ENCODE assay signal across 8 cellular contexts in genomic region chr1:11098931-11099309, GRCh38. TPM values are rescaled to one million over a fixed set of nuclear protein-coding genes. Genes with fewer than 3 reads are reported as not detected.
DNase-seq lines count a peak whose midpoint lies in the region; ATAC-seq and TF ChIP-seq lines count a peak whose summit lies in the region.

No MANE protein-coding gene starts in this region.

- no peaks in the 10 kb centered on the region for H3K9me3 ChIP-seq in Caco-2
- H3K9me3 ChIP-seq in NT2/D1 (ENCODE audit: insufficient read depth, low read length) = no peaks in the 10 kb centered on the region

- no peaks in the 10 kb centered on the region for H3K27me3 Mint-ChIP-seq in Caco-2 (ENCODE audit: insufficient read depth, unreplicated experiment)
- H3K27me3 Mint-ChIP-seq in endothelial cell (ENCODE audit: unreplicated experiment) = peaks cover 5% of the 10 kb centered on the region
- no peaks in the 10 kb centered on the region for H3K27me3 Mint-ChIP-seq in osteocyte (ENCODE audit: unreplicated experiment)

- H3K4me3 ChIP-seq in Caco-2 (ENCODE audit: low read depth, low read length) (peak overlapping the region; percentile 85), NT2/D1 (ENCODE audit: insufficient read length, low read depth) (peak overlapping the region; percentile 83)

- H3K4me1 ChIP-seq in Caco-2 (no peaks in the 10 kb centered on the region; the same call in 1 of the 2 replicates), NT2/D1 (ENCODE audit: insufficient read depth, insufficient read length) (no peaks in the 10 kb centered on the region)

- H3K4me3 Mint-ChIP-seq in Caco-2 (ENCODE audit: unreplicated experiment) = peak overlapping the region; percentile 98
- peak overlapping the region; percentile 99 for H3K4me3 Mint-ChIP-seq in endothelial cell (ENCODE audit: unreplicated experiment)
- peak overlapping the region; percentile 92 for H3K4me3 Mint-ChIP-seq in osteocyte (ENCODE audit: unreplicated experiment)

- BruUV-seq in Caco-2 (replicated peaks; lab: Mats Ljungman, UMichigan) = TSS peak; percentile 66

- ATAC-seq in HG03039 (IDR thresholded peaks at IDR 0.05; ENCODE audit: unreplicated experiment) = no peak

- DNase-seq in Caco-2 = no peak
- no peak for DNase-seq in NT2/D1 (ENCODE audit: low read depth, low spot score)
- no peak for DNase-seq in endothelial cell (ENCODE audit: low spot score)
- no peak for DNase-seq in osteocyte (ENCODE audit: extremely low spot score, unreplicated experiment)
- no peak for DNase-seq in NCI-H510A (lab: John Stamatoyannopoulos, UW)
- no peak for DNase-seq in stimulated activated CD4-positive, alpha-beta T cell treated with anti-CD3 and anti-CD28 coated beads, Interleukin-12 subunit alpha, Interleukin-12 subunit beta, amount 100 ng/mL, for 4 hours
- DNase-seq in amygdala (lab: John Stamatoyannopoulos, UW) = no peak

- TF ChIP-seq CTCF in Caco-2 (IDR thresholded peaks at IDR 0.05; ENCODE audit: insufficient read depth in 1 of 2, low read depth in 1 of 2, low read length in 1 of 2, severe bottlenecking in 1 of 2, unreplicated experiment in 1 of 2) (no peak), endothelial cell (IDR thresholded peaks at IDR 0.05; ENCODE audit: unreplicated experiment) (no peak), osteocyte (IDR thresholded peaks at IDR 0.05) (no peak)

- CTCF ChIA-PET in Caco-2 (lab: Charles Lee) = interaction anchor here (0.6 to 1.2 kb wide), 3 partner anchors 35 to 62 kb away, joined by 3 to 5 read pairs (median 3); no protein-coding TSS in a partner anchor

- H3K27ac Mint-ChIP-seq in Caco-2 (ENCODE audit: unreplicated experiment) (peak overlapping the region; percentile 93), endothelial cell (ENCODE audit: unreplicated experiment) (peak overlapping the region; percentile 91), osteocyte (ENCODE audit: unreplicated experiment) (peak overlapping the region; percentile 78)

- POLR2A ChIA-PET in Caco-2 (lab: Charles Lee) = interaction anchor here (0.6 to 1.7 kb wide), 3 partner anchors 11 to 42 kb away, joined by 3 to 5 read pairs (median 4); partner anchors contain the start of gene SRM

- H3K9me3 Mint-ChIP-seq in Caco-2 (ENCODE audit: unreplicated experiment) = no peaks in the 10 kb centered on the region
- no peaks in the 10 kb centered on the region for H3K9me3 Mint-ChIP-seq in endothelial cell (ENCODE audit: unreplicated experiment)
- H3K9me3 Mint-ChIP-seq in osteocyte (ENCODE audit: unreplicated experiment) = no peaks in the 10 kb centered on the region

- H3K4me1 Mint-ChIP-seq in Caco-2 (ENCODE audit: low read depth, unreplicated experiment) = no peaks in the 10 kb centered on the region
- H3K4me1 Mint-ChIP-seq in endothelial cell (ENCODE audit: unreplicated experiment) = peaks cover 15% of the 10 kb centered on the region
- peaks cover 10% of the 10 kb centered on the region for H3K4me1 Mint-ChIP-seq in osteocyte (ENCODE audit: unreplicated experiment)

- peaks cover 53% of the 10 kb centered on the region for H3K36me3 Mint-ChIP-seq in Caco-2 (ENCODE audit: insufficient read depth, unreplicated experiment)
- H3K36me3 Mint-ChIP-seq in endothelial cell (ENCODE audit: low read depth, unreplicated experiment) = peaks cover 10% of the 10 kb centered on the region
- H3K36me3 Mint-ChIP-seq in osteocyte (ENCODE audit: unreplicated experiment) = peaks cover 8% of the 10 kb centered on the region

- intact Hi-C loops in Caco-2 (cut with micrococcal nuclease; ENCODE audit: unreplicated experiment) = no loop called here

- no peaks in the 10 kb centered on the region; the same call in 1 of the 2 replicates for H3K36me3 ChIP-seq in Caco-2 (ENCODE audit: control insufficient read depth, insufficient read depth, low read length)
- peaks cover 45% of the 10 kb centered on the region for H3K36me3 ChIP-seq in NT2/D1 (ENCODE audit: insufficient read depth, insufficient read length, low read length)

- H3K27me3 ChIP-seq in Caco-2 (replicated peaks; ENCODE audit: control insufficient read depth, insufficient read depth, low read length) (no peaks in the 10 kb centered on the region), NT2/D1 (ENCODE audit: insufficient read depth, insufficient read length) (no peaks in the 10 kb centered on the region)

- peak overlapping the region; percentile 98 for H3K9ac ChIP-seq in NT2/D1 (ENCODE audit: insufficient read length, low read depth)

RNA-seq across cellular contexts. Expression of gene EXOSC10, which starts 0.7 kb away (rescaled TPM):
- total RNA-seq in Caco-2 (2022) (80.8 and 83.7 TPM in 2 replicates), endothelial cell (ENCODE audit: unreplicated experiment) (80.6 TPM), osteocyte (66.1 and 66.3 TPM in 2 replicates)

RNA-seq across cellular contexts. Expression of gene SRM, which starts 39.1 kb away (rescaled TPM):
- total RNA-seq in Caco-2 (2022) (125 and 133 TPM in 2 replicates), endothelial cell (ENCODE audit: unreplicated experiment) (51.0 TPM), osteocyte (112 and 117 TPM in 2 replicates)

RNA-seq across cellular contexts. Expression of gene MASP2, which starts 51.9 kb away (rescaled TPM):
- total RNA-seq in Caco-2 (2022) = 0.32 and 0.50 TPM in 2 replicates
- not detected for total RNA-seq in endothelial cell (ENCODE audit: unreplicated experiment)
- not detected in 2 replicates for total RNA-seq in osteocyte
